8 cellular contexts compared by ENCODE assay signal in the genomic region with DNA sequence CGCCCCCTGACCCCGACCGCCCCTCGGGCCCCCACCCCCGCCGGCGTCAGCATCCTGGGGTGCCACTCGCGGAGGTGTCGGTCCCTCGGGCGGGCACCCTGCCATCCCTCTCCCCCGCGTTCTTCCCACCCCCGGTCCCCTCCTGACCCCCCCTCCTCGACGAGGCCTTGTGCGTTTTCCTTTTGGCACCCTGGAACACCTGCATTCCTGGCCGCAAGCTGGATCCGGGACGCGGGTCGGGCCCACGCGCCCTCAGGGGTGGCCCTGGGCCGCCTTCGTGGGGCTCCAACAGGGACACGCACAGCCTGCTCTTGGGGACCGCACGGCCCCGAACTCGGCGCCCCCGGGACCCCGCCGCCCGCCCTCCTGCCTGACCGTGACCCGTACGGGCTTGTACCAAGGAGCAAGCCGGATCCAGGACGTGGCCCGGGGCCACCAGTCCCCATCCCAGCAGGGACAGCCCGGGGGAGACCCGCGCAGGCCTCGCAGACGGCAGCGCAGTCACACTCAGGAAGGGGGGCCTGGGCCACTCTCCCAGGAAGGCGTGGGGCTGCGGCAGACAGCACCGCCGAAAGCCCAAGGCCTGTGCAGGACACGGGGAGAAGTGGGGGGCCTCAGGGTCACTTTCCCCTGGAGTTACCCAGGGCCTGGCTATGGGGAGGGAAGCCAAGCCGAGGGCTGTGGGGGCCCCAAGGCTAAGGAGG. TPM values are rescaled to one million over a fixed set of nuclear protein-coding genes. Genes with fewer than 3 reads are reported as not detected.
DNase-seq lines count a peak whose midpoint lies in the region; ATAC-seq and TF ChIP-seq lines count a peak whose summit lies in the region.

No MANE protein-coding gene starts in this region.

- DNase-seq in retinal pigment epithelial cell (ENCODE audit: low read depth): no peak
- no peak for DNase-seq in DMS114 treated with DMSO at 0.1 percent for 48 hours (lab: John Stamatoyannopoulos, UW; ENCODE audit: unreplicated experiment)
- no peak for DNase-seq in HuH-7.5 (ENCODE audit: low spot score)
- no peak for DNase-seq in NCI-H2171 treated with DMSO at 0.1 percent for 48 hours (lab: John Stamatoyannopoulos, UW)

- TF ChIP-seq EP300 in gastroesophageal sphincter (IDR thresholded peaks at IDR 0.05): no peak

- no peaks in the 10 kb centered on the region for H3K36me3 ChIP-seq in gastroesophageal sphincter

- 0 to 40% methylated on average over 1 to 3 of the region's 55 CpGs for WGBS in gastroesophageal sphincter (ENCODE audit: low coverage in 1 of 2), 2 donors

- TF ChIP-seq CTCF in WI38 (IDR thresholded peaks at IDR 0.05; ENCODE audit: low read depth, low read length) (no peak), gastroesophageal sphincter (IDR thresholded peaks at IDR 0.05) (no peak), retinal pigment epithelial cell (conservative IDR thresholded peaks at IDR 0.05; ENCODE audit: low read depth, low read length) (no peak)

- ATAC-seq in GM19025 (IDR thresholded peaks at IDR 0.05; ENCODE audit: low read depth, unreplicated experiment) (peak; percentile 21), gastroesophageal sphincter (no peak), GM18909 (IDR thresholded peaks at IDR 0.05; ENCODE audit: poor library complexity, unreplicated experiment) (no peak)

- H3K4me3 ChIP-seq in WI38 (ENCODE audit: low read depth, low read length): peak overlapping the region; percentile 58
- H3K4me3 ChIP-seq in gastroesophageal sphincter: peak overlapping the region; percentile 81 to 85
- peak overlapping the region; percentile 21 for H3K4me3 ChIP-seq in retinal pigment epithelial cell (ENCODE audit: low read length)

- H3K4me1 ChIP-seq in gastroesophageal sphincter: peaks cover 0 to 24% (median 11%) of the 10 kb centered on the region in 3 donors

- no peaks in the 10 kb centered on the region for H3K27me3 ChIP-seq in gastroesophageal sphincter

- H3K27ac ChIP-seq in gastroesophageal sphincter: peak overlapping the region in 3 of 4 donors; percentile 72 to 82 (median 74)

- no peak for TF ChIP-seq POLR2A in gastroesophageal sphincter (IDR thresholded peaks at IDR 0.05)

- no peaks in the 10 kb centered on the region for H3K9me3 ChIP-seq in gastroesophageal sphincter

RNA-seq across cellular contexts. Expression of a gene that starts 0.6 kb away (rescaled TPM):
- 1 to 10 TPM; 1.5 to 8.6 (median 5.3) TPM for total RNA-seq in gastroesophageal sphincter

Comparison
In these comparisons a context has a peak if more than half of its experiments do, and no peak if none do; other contexts are left out.
1. H3K4me3 ChIP-seq: peak in every context shown above with its lines; median percentile 83 in gastroesophageal sphincter; 58 in WI38; 21 in retinal pigment epithelial cell.